28 cellular contexts compared by ENCODE assay signal in the genomic region with DNA sequence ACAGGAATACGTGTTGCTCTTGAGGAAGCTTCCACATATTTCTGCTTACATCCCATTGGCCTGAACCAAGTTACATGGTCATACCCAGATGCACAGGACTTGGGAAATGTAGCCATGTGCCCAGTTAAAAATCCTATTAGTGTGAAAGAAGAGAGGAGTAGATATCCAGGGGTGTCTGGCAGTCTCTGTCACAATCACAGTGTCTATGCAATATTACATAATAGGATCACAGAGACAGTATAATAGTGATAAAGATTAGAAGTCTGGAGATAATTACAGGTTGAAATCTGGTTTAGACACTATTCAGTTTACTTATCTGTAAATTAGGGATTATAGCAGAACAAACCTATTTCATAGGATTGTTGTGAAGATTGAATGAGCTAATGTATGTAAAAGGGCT.
"Had no signal": no experiment of that assay in that cellular context is flagged by ENCODE, and none has a peak within 500 bp of the region (broad histone marks: within the 10 kb centered on the region; RNA-seq: fewer than 3 reads in every experiment).

No MANE protein-coding gene starts in this region.

- ATAC-seq: activated CD8-positive, alpha-beta T cell treated with anti-CD3 and anti-CD28 coated beads for 36 hours; body of pancreas; PC-3 had no signal

- H3K9me3 ChIP-seq: SJSA1 had no signal

- H3K27me3 ChIP-seq: body of pancreas, Peyer's patch had no signal

- DNase-seq: activated CD4-positive, alpha-beta T cell treated with anti-CD3 and anti-CD28 coated beads, Interleukin-2, amount 10 ng/mL, durations not matched to agents 24 days and 14 days; activated CD4-positive, alpha-beta T cell treated with anti-CD3 and anti-CD28 coated beads, Interleukin-2, amount 50 U/mL, for 4 hours; activated CD8-positive, alpha-beta T cell treated with anti-CD3 and anti-CD28 coated beads for 36 hours; activated gamma-delta T cell; activated naive CD4-positive, alpha-beta T cell treated with Interleukin-2 at 50 U/mL for 16 hours; activated naive CD8-positive, alpha-beta T cell treated with anti-CD3 and anti-CD28 coated beads, Interleukin-2, amount 10 ng/mL, durations not matched to agents 7 days and 5 days; activated T-cell treated with anti-CD3 and anti-CD28 coated beads, Interleukin-2, amount 50 U/mL, for 24 hours; body of pancreas; NCI-H1092 treated with DMSO at 0.1 percent for 48 hours; NCI-H146; NCI-H187; NCI-H2081; NCI-H2171 treated with DMSO at 0.1 percent for 48 hours; NCI-H2227 treated with DMSO at 0.1 percent for 48 hours; NCI-H446; NCI-H510A treated with DMSO at 0.1 percent for 48 hours; NCI-H526 treated with DMSO at 0.1 percent for 48 hours; NK-92 treated with Interleukin-12 subunit alpha and Interleukin-12 subunit beta, amount 100 ng/mL, for 24 hours; PC-3; Peyer's patch; RPMI8226; SHP77 treated with DMSO at 0.1 percent for 48 hours; T1000 had no signal

- H3K27ac Mint-ChIP-seq: activated CD4-positive, alpha-beta T cell treated with anti-CD3 and anti-CD28 coated beads, Interleukin-2, amount 10 ng/mL, durations not matched to agents 24 days and 14 days; activated CD8-positive, alpha-beta T cell treated with anti-CD3 and anti-CD28 coated beads for 36 hours; activated naive CD4-positive, alpha-beta T cell treated with anti-CD3 and anti-CD28 coated beads, Interleukin-2, amount 50 U/mL, for 24 hours; activated naive CD8-positive, alpha-beta T cell treated with anti-CD3 and anti-CD28 coated beads, Interleukin-2, amount 10 ng/mL, durations not matched to agents 7 days and 5 days; activated T-cell treated with anti-CD3 and anti-CD28 coated beads, Interleukin-2, amount 50 U/mL, for 24 hours; activated T-helper 2 cell treated with anti-CD3 and anti-CD28 coated beads, Interferon-gamma antibody, Interleukin-2, Interleukin-4, amounts not matched to agents 10 μg/mL and 5 μg/mL and 100 μg/mL, durations not matched to agents 14 hours and 24 hours and 36 hours had no signal

- H3K36me3 Mint-ChIP-seq: activated naive CD8-positive, alpha-beta T cell treated with anti-CD3 and anti-CD28 coated beads, Interleukin-2, amount 10 ng/mL, durations not matched to agents 7 days and 5 days had no signal

- H3K27ac ChIP-seq: body of pancreas, breast epithelium, Peyer's patch, SJSA1 had no signal

- H3K4me1 Mint-ChIP-seq: activated CD4-positive, alpha-beta T cell treated with anti-CD3 and anti-CD28 coated beads, Interleukin-2, amount 10 ng/mL, durations not matched to agents 24 days and 14 days; activated naive CD4-positive, alpha-beta T cell treated with anti-CD3 and anti-CD28 coated beads, Interleukin-2, amount 50 U/mL, for 24 hours; activated naive CD8-positive, alpha-beta T cell treated with anti-CD3 and anti-CD28 coated beads, Interleukin-2, amount 10 ng/mL, durations not matched to agents 7 days and 5 days had no signal

- H3K4me3 Mint-ChIP-seq: activated CD4-positive, alpha-beta T cell treated with anti-CD3 and anti-CD28 coated beads, Interleukin-2, amount 10 ng/mL, durations not matched to agents 24 days and 14 days; activated CD8-positive, alpha-beta T cell treated with anti-CD3 and anti-CD28 coated beads for 36 hours; activated naive CD4-positive, alpha-beta T cell treated with anti-CD3 and anti-CD28 coated beads, Interleukin-2, amount 50 U/mL, for 24 hours; activated naive CD8-positive, alpha-beta T cell treated with anti-CD3 and anti-CD28 coated beads, Interleukin-2, amount 10 ng/mL, durations not matched to agents 7 days and 5 days; activated T-cell treated with anti-CD3 and anti-CD28 coated beads, Interleukin-2, amount 50 U/mL, for 24 hours had no signal

- FAIRE-seq: astrocyte had no signal

- H3K4me3 ChIP-seq: body of pancreas, breast epithelium, Peyer's patch, SJSA1 had no signal

- H3K9me3 Mint-ChIP-seq: activated CD4-positive, alpha-beta T cell treated with anti-CD3 and anti-CD28 coated beads, Interleukin-2, amount 10 ng/mL, durations not matched to agents 24 days and 14 days; activated T-helper 2 cell treated with anti-CD3 and anti-CD28 coated beads, Interferon-gamma antibody, Interleukin-2, Interleukin-4, amounts not matched to agents 10 μg/mL and 5 μg/mL and 100 μg/mL, durations not matched to agents 14 hours and 24 hours and 36 hours had no signal

- H3K4me1 ChIP-seq: body of pancreas, breast epithelium, Peyer's patch, SJSA1 had no signal

- H3K36me3 ChIP-seq: breast epithelium, Peyer's patch, SJSA1 had no signal
